ENCODE assay signal across 8 cellular contexts in genomic region chr11:47565340-47566165, GRCh38. TPM values are rescaled to one million over a fixed set of nuclear protein-coding genes. Genes with fewer than 3 reads are reported as not detected.
DNase-seq lines count a peak whose midpoint lies in the region; FAIRE-seq and TF ChIP-seq lines count a peak whose summit lies in the region.

A gene with protein sequence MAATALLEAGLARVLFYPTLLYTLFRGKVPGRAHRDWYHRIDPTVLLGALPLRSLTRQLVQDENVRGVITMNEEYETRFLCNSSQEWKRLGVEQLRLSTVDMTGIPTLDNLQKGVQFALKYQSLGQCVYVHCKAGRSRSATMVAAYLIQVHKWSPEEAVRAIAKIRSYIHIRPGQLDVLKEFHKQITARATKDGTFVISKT (plus strand): TSS chr11:47565599. CDS start chr11:47565623, 24 bp downstream.

- DNase-seq in GM13976 (ENCODE audit: low spot score): peak; percentile 91
- DNase-seq in HFF-Myc (ENCODE audit: extremely low read depth, low read depth): no peak
- peak; percentile 90 for DNase-seq in NB4 (ENCODE audit: low read depth)
- peak; percentile 33 for DNase-seq in bronchial epithelial cell (ENCODE audit: low read depth)
- peak; percentile 74 for DNase-seq in iris pigment epithelial cell (ENCODE audit: low read depth)
- peak; percentile 37 to 67 (median 50) for DNase-seq in stimulated activated CD4-positive, alpha-beta T cell treated with anti-CD3 and anti-CD28 coated beads, Interleukin-12 subunit alpha, Interleukin-12 subunit beta, amount 100 ng/mL, for 48 hours (ENCODE audit: low read depth in 2 of 3, low spot score in 1 of 3)
- DNase-seq in cortex of kidney (lab: John Stamatoyannopoulos, UW): no peak

- TF ChIP-seq POLR2A in NB4 (IDR thresholded peaks at IDR 0.05; ENCODE audit: extremely low read depth, insufficient read length): peak; percentile 84

- peak within 1 kb of the TSS; percentile 83 for H3K27ac ChIP-seq in VCaP

- H3K36me3 ChIP-seq in bronchial epithelial cell (ENCODE audit: control insufficient read depth, insufficient read depth, low read length): peaks cover 3% of the 10 kb centered on the region

- peak within 1 kb of the TSS; percentile 95 for H3K4me3 ChIP-seq in HFF-Myc (replicated peaks; ENCODE audit: low read depth, low read length)
- peak within 1 kb of the TSS; percentile 88 for H3K4me3 ChIP-seq in NB4 (ENCODE audit: low read depth, low read length)
- peak within 1 kb of the TSS; percentile 88 for H3K4me3 ChIP-seq in bronchial epithelial cell (ENCODE audit: low read depth, low read length)

- in situ Hi-C loops in GM13976 (cut with MboI; ENCODE audit: low sequenced_read_pairs, unreplicated experiment): no loop called here

- H3K27me3 ChIP-seq in bronchial epithelial cell (ENCODE audit: control insufficient read depth, insufficient read depth, low read length): no peaks in the 10 kb centered on the region

- no peak for FAIRE-seq in bronchial epithelial cell (lab: Jason Lieb, UNC)

- TF ChIP-seq CTCF in GM13976 (IDR thresholded peaks at IDR 0.05; ENCODE audit: borderline replicate concordance, control extremely low read depth, extremely low read depth, insufficient read depth, missing control alignments): no peak
- TF ChIP-seq CTCF in HFF-Myc (IDR thresholded peaks at IDR 0.05; ENCODE audit: low read depth, low read length, missing control alignments): no peak
- no peak for TF ChIP-seq CTCF in NB4 (IDR thresholded peaks at IDR 0.05; ENCODE audit: low read depth, low read length)
- TF ChIP-seq CTCF in VCaP (conservative IDR thresholded peaks at IDR 0.05): no peak
- no peak for TF ChIP-seq CTCF in bronchial epithelial cell (IDR thresholded peaks at IDR 0.05; ENCODE audit: insufficient read depth, low read length, severe bottlenecking)

RNA-seq across cellular contexts. Expression of the gene that starts here (rescaled TPM):
- total RNA-seq in bronchial epithelial cell: 124 and 147 TPM in 2 replicates

Comparison
In these comparisons a context has a peak if more than half of its experiments do, and no peak if none do; other contexts are left out.
1. DNase-seq: peak in GM13976 (single experiment), NB4 (single experiment), bronchial epithelial cell (single experiment), iris pigment epithelial cell (single experiment) and stimulated activated CD4-positive, alpha-beta T cell treated with anti-CD3 and anti-CD28 coated beads, Interleukin-12 subunit alpha, Interleukin-12 subunit beta, amount 100 ng/mL, for 48 hours (3 of 3); none in HFF-Myc (single experiment) and cortex of kidney (single experiment).
2. Peak in every context shown above with its lines, with median percentiles within 50 percentile points of each other: H3K4me3 ChIP-seq.